ENCODE assay signal across 8 cellular contexts in the genomic region with DNA sequence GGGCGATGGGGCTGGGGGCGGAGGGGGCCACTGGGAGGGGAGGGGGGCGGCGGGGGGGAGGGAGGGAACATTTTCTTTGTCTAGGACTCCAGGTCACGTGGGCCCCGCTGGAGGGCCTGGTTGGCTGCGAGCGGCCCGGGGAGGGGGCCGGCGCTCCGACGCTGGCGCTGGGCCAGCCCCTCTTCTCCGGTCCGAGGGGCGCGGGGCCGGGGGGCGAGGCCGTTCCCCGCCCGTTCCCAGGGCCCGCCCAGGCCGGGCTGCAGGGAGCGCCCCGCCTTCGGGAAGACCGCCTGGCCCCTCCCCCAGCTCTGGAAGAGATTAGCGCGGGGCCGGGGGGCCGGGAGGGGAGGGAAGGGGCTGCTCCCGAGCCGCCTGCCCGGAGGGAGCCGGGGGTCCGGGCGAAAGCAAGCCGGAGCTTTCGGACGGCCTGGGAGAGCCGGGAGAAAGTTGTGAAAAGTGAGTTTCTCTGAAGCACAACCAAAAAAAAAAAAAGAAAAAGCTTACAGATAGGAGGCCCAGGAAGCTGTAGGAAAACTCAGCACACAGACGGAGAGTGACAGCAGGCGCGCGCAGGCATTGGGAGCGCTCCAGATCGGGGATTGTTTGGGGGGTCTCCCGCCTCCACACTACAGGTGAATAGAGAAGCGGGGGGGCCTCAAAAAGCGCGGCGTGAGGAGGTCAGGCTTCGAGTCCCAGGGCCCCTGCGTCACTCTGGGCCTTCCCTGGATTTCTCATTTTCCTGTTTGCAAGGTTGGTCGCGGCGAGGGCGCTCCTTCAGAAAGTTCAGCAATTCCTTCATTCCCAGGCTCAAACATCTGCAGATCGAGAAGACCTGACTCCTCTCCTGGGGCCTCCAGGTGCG.
DNase-seq lines count a peak whose midpoint lies in the region; ATAC-seq, FAIRE-seq and TF ChIP-seq lines count a peak whose summit lies in the region.

No MANE protein-coding gene starts in this region.

- H2AFZ ChIP-seq in parathyroid adenoma, result peak overlapping the region; percentile 78

- H3K27ac Mint-ChIP-seq in glutamatergic neuron (ENCODE audit: unreplicated experiment), result peak overlapping the region; percentile 77

- peak overlapping the region; percentile 79 for H3K4me2 ChIP-seq in parathyroid adenoma (ENCODE audit: low read length)

- peak overlapping the region; percentile 13 for H3K27ac ChIP-seq in parathyroid adenoma

- peaks cover 22% of the 10 kb centered on the region for H3K9me3 Mint-ChIP-seq in glutamatergic neuron (ENCODE audit: unreplicated experiment)

- no peak overlapping the region for H3K9ac ChIP-seq in parathyroid adenoma

- peaks cover 55% of the 10 kb centered on the region for H3K4me1 Mint-ChIP-seq in glutamatergic neuron (ENCODE audit: low read depth, unreplicated experiment)

- peak overlapping the region; percentile 81 for H3K4me3 Mint-ChIP-seq in glutamatergic neuron (ENCODE audit: unreplicated experiment)

- ATAC-seq in HG02870 (IDR thresholded peaks at IDR 0.05; ENCODE audit: unreplicated experiment) (peak; percentile 54), GM21619 (IDR thresholded peaks at IDR 0.05; ENCODE audit: unreplicated experiment) (no peak), HG02885 (IDR thresholded peaks at IDR 0.05; ENCODE audit: poor library complexity, unreplicated experiment) (no peak)

- peak overlapping the region; percentile 53 for H3K4me3 ChIP-seq in parathyroid adenoma (ENCODE audit: low read depth, low read length)

- H3K27me3 Mint-ChIP-seq in glutamatergic neuron (ENCODE audit: unreplicated experiment), result peaks cover 20% of the 10 kb centered on the region

- H3K27me3 ChIP-seq in parathyroid adenoma (ENCODE audit: control insufficient read depth, insufficient read depth, low read length), result no peaks in the 10 kb centered on the region

- no peak for TF ChIP-seq CTCF in D721Med (IDR thresholded peaks at IDR 0.05; ENCODE audit: insufficient read depth, missing control alignments)
- no peak for TF ChIP-seq CTCF in glutamatergic neuron (IDR thresholded peaks at IDR 0.05; ENCODE audit: partially characterized antibody, unreplicated experiment)
- TF ChIP-seq CTCF in parathyroid adenoma (IDR thresholded peaks at IDR 0.05), result no peak

- H3K36me3 Mint-ChIP-seq in glutamatergic neuron (ENCODE audit: unreplicated experiment), result peaks cover 16% of the 10 kb centered on the region

- DNase-seq in D721Med (ENCODE audit: insufficient read length, low spot score), result peak; percentile 97
- DNase-seq in NOMO-1 (lab: John Stamatoyannopoulos, UW; ENCODE audit: unreplicated experiment in 2 of 2), result peak; percentile 23 to 42
- DNase-seq in activated gamma-delta T cell treated with Interleukin-2 at 50 U/mL for 16 hours, result peak; percentile 43
- DNase-seq in glutamatergic neuron, result peak; percentile 90

- H3K36me3 ChIP-seq in parathyroid adenoma (ENCODE audit: control insufficient read depth, insufficient read depth, low read length), result no peaks in the 10 kb centered on the region

- peaks cover 6% of the 10 kb centered on the region for H3K4me1 ChIP-seq in parathyroid adenoma

- no peak for FAIRE-seq in D721Med (lab: Jason Lieb, UNC)

- H3K79me2 ChIP-seq in parathyroid adenoma, result no peaks in the 10 kb centered on the region

- H3K9me3 ChIP-seq in parathyroid adenoma (ENCODE audit: control insufficient read depth, low read length), result no peaks in the 10 kb centered on the region

Comparison
In these comparisons a context has a peak if more than half of its experiments do, and no peak if none do; other contexts are left out.
1. DNase-seq: peak in every context shown above with its lines; median percentile 97 in D721Med; 90 in glutamatergic neuron; 43 in activated gamma-delta T cell treated with Interleukin-2 at 50 U/mL for 16 hours; 32 in NOMO-1.